ENCODE assay signal across 23 cellular contexts in the genomic region with DNA sequence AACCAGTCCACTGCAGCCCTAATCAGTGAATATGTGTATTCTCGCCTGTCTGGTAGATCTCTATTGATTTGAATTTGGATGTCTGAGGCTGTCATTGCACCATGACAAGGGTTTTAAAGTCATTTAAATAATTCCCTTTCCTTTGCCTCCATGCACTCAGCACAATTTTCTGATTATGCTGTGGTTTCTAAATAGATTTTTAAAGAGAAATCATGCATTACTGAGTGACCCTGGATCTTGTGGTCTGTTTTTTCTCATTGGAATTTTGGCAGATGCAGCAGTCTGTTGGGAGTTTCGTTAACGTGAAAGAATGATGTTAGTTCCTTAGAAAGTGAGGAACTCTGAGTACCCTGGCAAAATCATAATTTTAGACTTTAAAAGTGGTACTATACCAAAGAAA.
"Had no signal": no experiment of that assay in that cellular context is flagged by ENCODE, and none has a peak within 500 bp of the region (broad histone marks: within the 10 kb centered on the region; RNA-seq: fewer than 3 reads in every experiment).

No MANE protein-coding gene starts in this region.

- H3K9me3 Mint-ChIP-seq: activated naive CD4-positive, alpha-beta T cell treated with anti-CD3 and anti-CD28 coated beads, Interleukin-2, amount 50 U/mL, for 24 hours; activated T-helper 1 cell treated with anti-CD3 and anti-CD28 coated beads, Interleukin-12 subunit alpha, Interleukin-12 subunit beta, Interleukin-2, Interleukin-4 antibody, amounts not matched to agents 30 ng/mL and 10 ng/mL and 1 ng/mL, durations not matched to agents 14 hours and 24 hours and 36 hours had no signal

- H3K36me3 Mint-ChIP-seq: activated CD8-positive, alpha-beta memory T cell treated with anti-CD3 and anti-CD28 coated beads, Interleukin-2, amount 10 ng/mL, durations not matched to agents 7 days and 5 days; activated naive CD4-positive, alpha-beta T cell treated with anti-CD3 and anti-CD28 coated beads, Interleukin-2, amount 50 U/mL, for 24 hours had no signal

- H3K4me3 ChIP-seq: body of pancreas, SK-N-MC had no signal

- H3K27me3 ChIP-seq: body of pancreas had no signal

- H3K4me1 ChIP-seq: body of pancreas had no signal

- H3K4me1 Mint-ChIP-seq: activated CD8-positive, alpha-beta memory T cell treated with anti-CD3 and anti-CD28 coated beads, Interleukin-2, amount 10 ng/mL, durations not matched to agents 7 days and 5 days; activated naive CD4-positive, alpha-beta T cell treated with anti-CD3 and anti-CD28 coated beads, Interleukin-2, amount 50 U/mL, for 24 hours had no signal

- H3K27ac ChIP-seq: body of pancreas, SK-N-MC had no signal

- FAIRE-seq: bronchial epithelial cell had no signal

- H3K9me3 ChIP-seq: body of pancreas had no signal

- H3K27me3 Mint-ChIP-seq: activated CD8-positive, alpha-beta memory T cell treated with anti-CD3 and anti-CD28 coated beads, Interleukin-2, amount 10 ng/mL, durations not matched to agents 7 days and 5 days; activated naive CD4-positive, alpha-beta T cell treated with anti-CD3 and anti-CD28 coated beads, Interleukin-2, amount 50 U/mL, for 24 hours; activated T-cell treated with anti-CD3 and anti-CD28 coated beads, Interleukin-2, amount 50 U/mL, for 24 hours had no signal

- DNase-seq: activated CD4-positive, alpha-beta T cell treated with anti-CD3 and anti-CD28 coated beads for 48 hours; activated CD4-positive, alpha-beta T cell treated with anti-CD3 and anti-CD28 coated beads, Interleukin-2, amount 50 U/mL, for 48 hours; activated CD8-positive, alpha-beta memory T cell treated with anti-CD3 and anti-CD28 coated beads, Interleukin-2, amount 10 ng/mL, durations not matched to agents 7 days and 5 days; activated effector memory CD4-positive, alpha-beta T cell treated with Interleukin-2 at 50 U/mL for 16 hours; activated naive CD4-positive, alpha-beta T cell; activated T-cell treated with anti-CD3 and anti-CD28 coated beads, Interleukin-2, amount 50 U/mL, for 24 hours; aorta; body of pancreas; KG1; NCI-H1048; NCI-H146; NCI-H187 treated with DMSO at 0.1 percent for 48 hours; NCI-H2081 treated with DMSO at 0.1 percent for 48 hours; NCI-H446; NCI-H524; NCI-H774; SIG-M5; SW 1271 had no signal

- ATAC-seq: activated CD4-positive, CD25-positive, alpha-beta regulatory T cell treated with anti-CD3 and anti-CD28 coated beads, Interleukin-2, amount 50 U/mL, for 24 hours; activated CD8-positive, alpha-beta memory T cell treated with anti-CD3 and anti-CD28 coated beads, Interleukin-2, amount 10 ng/mL, durations not matched to agents 7 days and 5 days; body of pancreas had no signal

- H3K4me3 Mint-ChIP-seq: activated CD8-positive, alpha-beta memory T cell treated with anti-CD3 and anti-CD28 coated beads, Interleukin-2, amount 10 ng/mL, durations not matched to agents 7 days and 5 days; activated naive CD4-positive, alpha-beta T cell treated with anti-CD3 and anti-CD28 coated beads, Interleukin-2, amount 50 U/mL, for 24 hours; activated T-cell treated with anti-CD3 and anti-CD28 coated beads, Interleukin-2, amount 50 U/mL, for 24 hours; activated T-helper 1 cell treated with anti-CD3 and anti-CD28 coated beads, Interleukin-12 subunit alpha, Interleukin-12 subunit beta, Interleukin-2, Interleukin-4 antibody, amounts not matched to agents 30 ng/mL and 10 ng/mL and 1 ng/mL, durations not matched to agents 14 hours and 24 hours and 36 hours had no signal

- H3K27ac Mint-ChIP-seq: activated CD8-positive, alpha-beta memory T cell treated with anti-CD3 and anti-CD28 coated beads, Interleukin-2, amount 10 ng/mL, durations not matched to agents 7 days and 5 days; activated naive CD4-positive, alpha-beta T cell treated with anti-CD3 and anti-CD28 coated beads, Interleukin-2, amount 50 U/mL, for 24 hours; activated T-cell treated with anti-CD3 and anti-CD28 coated beads, Interleukin-2, amount 50 U/mL, for 24 hours; activated T-helper 1 cell treated with anti-CD3 and anti-CD28 coated beads, Interleukin-12 subunit alpha, Interleukin-12 subunit beta, Interleukin-2, Interleukin-4 antibody, amounts not matched to agents 30 ng/mL and 10 ng/mL and 1 ng/mL, durations not matched to agents 14 hours and 24 hours and 36 hours had no signal
